In the genomic region with DNA sequence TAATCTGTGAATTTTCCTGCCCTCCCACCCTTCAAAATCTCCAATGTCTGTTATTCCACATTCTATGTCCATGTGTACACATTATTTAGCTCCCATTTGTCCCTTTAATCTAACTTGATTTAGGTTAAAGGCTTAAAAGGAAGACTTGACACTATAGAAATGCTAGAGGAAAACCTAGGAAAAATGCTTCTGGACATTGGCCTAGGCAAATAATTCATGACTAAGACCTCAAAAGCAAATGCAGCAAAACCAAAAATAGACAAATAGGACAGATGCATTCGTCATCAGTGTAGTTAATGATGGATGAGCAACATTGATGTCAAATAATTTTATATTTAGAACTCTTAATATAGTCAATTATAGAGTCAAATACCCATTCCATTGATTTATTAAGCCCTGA, we compare ENCODE assay signal across 28 cellular contexts.
"Had no signal": no experiment of that assay in that cellular context is flagged by ENCODE, and none has a peak within 500 bp of the region (broad histone marks: within the 10 kb centered on the region; RNA-seq: fewer than 3 reads in every experiment).

No MANE protein-coding gene starts in this region.

- H3K4me1 ChIP-seq: esophagus muscularis mucosa, foreskin keratinocyte, gastroesophageal sphincter, heart left ventricle, prostate gland, sigmoid colon, spleen, tibial nerve, upper lobe of left lung had no signal

- DNase-seq: dermis blood vessel endothelial cell; effector memory CD4-positive, alpha-beta T cell; foreskin keratinocyte; heart left ventricle; kidney; naive B cell; nucleus accumbens; right cardiac atrium; sigmoid colon; spleen; stimulated activated CD4-positive, alpha-beta T cell treated with anti-CD3 and anti-CD28 coated beads, Interleukin-4, amount 100 ng/mL, for 4 hours; stimulated activated naive CD8-positive, alpha-beta T cell treated with anti-CD3 and anti-CD28 coated beads, Interleukin-15, Interleukin-2, amounts not matched to agents 100 U/mL and 50 U/mL, for 24 hours; upper lobe of left lung had no signal

- H3K36me3 ChIP-seq: esophagus muscularis mucosa, heart left ventricle, prostate gland, sigmoid colon, spleen, thoracic aorta had no signal

- H3K79me2 ChIP-seq: hepatocyte had no signal

- H3K4me3 ChIP-seq: coronary artery, esophagus muscularis mucosa, gastroesophageal sphincter, heart left ventricle, hepatocyte, lung, prostate gland, sigmoid colon, skin epidermis, spleen, thoracic aorta, tibial nerve, upper lobe of left lung had no signal

- H3K4me2 ChIP-seq: hepatocyte had no signal

- ATAC-seq: foreskin keratinocyte; gastroesophageal sphincter; heart left ventricle; left lobe of liver; natural killer cell treated with Interleukin-12 subunit alpha and Interleukin-12 subunit beta and Interleukin-15 and Interleukin-18, amount 100 ng/mL, for 72 hours; right cardiac atrium; stimulated activated memory B cell treated with anti-CD40 and anti-IgM and Interleukin-4, amounts not matched to agents 10 μg/mL and 1 μg/mL and 100 μg/mL, for 72 hours; stimulated activated naive CD8-positive, alpha-beta T cell treated with anti-CD3 and anti-CD28 coated beads, Interleukin-15, Interleukin-2, amounts not matched to agents 100 U/mL and 50 U/mL, for 24 hours had no signal

- H3K36me3 Mint-ChIP-seq: memory B cell; naive B cell; natural killer cell treated with Interleukin-12 subunit alpha and Interleukin-12 subunit beta and Interleukin-15 and Interleukin-18, amount 100 ng/mL, for 72 hours; stimulated activated memory B cell treated with anti-CD40 and anti-IgM and Interleukin-4, amounts not matched to agents 10 μg/mL and 1 μg/mL and 100 μg/mL, for 72 hours had no signal

- H3K9me3 ChIP-seq: esophagus muscularis mucosa, gastroesophageal sphincter, heart left ventricle, prostate gland, sigmoid colon, spleen, thoracic aorta, tibial nerve, upper lobe of left lung had no signal

- H3K27ac ChIP-seq: coronary artery, esophagus muscularis mucosa, foreskin keratinocyte, gastroesophageal sphincter, heart left ventricle, hepatocyte, prostate gland, sigmoid colon, skin epidermis, spleen, tibial nerve, upper lobe of left lung had no signal

- H2AFZ ChIP-seq: hepatocyte had no signal

- H3K4me3 Mint-ChIP-seq: memory B cell; naive B cell; natural killer cell treated with Interleukin-12 subunit alpha and Interleukin-12 subunit beta and Interleukin-15 and Interleukin-18, amount 100 ng/mL, for 72 hours; stimulated activated memory B cell treated with anti-CD40 and anti-IgM and Interleukin-4, amounts not matched to agents 10 μg/mL and 1 μg/mL and 100 μg/mL, for 72 hours had no signal

- H3K27me3 Mint-ChIP-seq: naive B cell; natural killer cell treated with Interleukin-12 subunit alpha and Interleukin-12 subunit beta and Interleukin-15 and Interleukin-18, amount 100 ng/mL, for 72 hours; stimulated activated memory B cell treated with anti-CD40 and anti-IgM and Interleukin-4, amounts not matched to agents 10 μg/mL and 1 μg/mL and 100 μg/mL, for 72 hours had no signal

- H3K4me1 Mint-ChIP-seq: memory B cell; naive B cell; stimulated activated memory B cell treated with anti-CD40 and anti-IgM and Interleukin-4, amounts not matched to agents 10 μg/mL and 1 μg/mL and 100 μg/mL, for 72 hours had no signal

- H3K27ac Mint-ChIP-seq: memory B cell; naive B cell; natural killer cell treated with Interleukin-12 subunit alpha and Interleukin-12 subunit beta and Interleukin-15 and Interleukin-18, amount 100 ng/mL, for 72 hours; stimulated activated memory B cell treated with anti-CD40 and anti-IgM and Interleukin-4, amounts not matched to agents 10 μg/mL and 1 μg/mL and 100 μg/mL, for 72 hours had no signal

- H3K27me3 ChIP-seq: esophagus muscularis mucosa, foreskin keratinocyte, gastroesophageal sphincter, heart left ventricle, hepatocyte, sigmoid colon, spleen, tibial nerve, upper lobe of left lung had no signal

- H3K9me3 Mint-ChIP-seq: memory B cell; stimulated activated memory B cell treated with anti-CD40 and anti-IgM and Interleukin-4, amounts not matched to agents 10 μg/mL and 1 μg/mL and 100 μg/mL, for 72 hours had no signal

- FAIRE-seq: endothelial cell of umbilical vein, kidney, urothelium cell line had no signal
